10 cellular contexts compared by ENCODE assay signal in the genomic region with DNA sequence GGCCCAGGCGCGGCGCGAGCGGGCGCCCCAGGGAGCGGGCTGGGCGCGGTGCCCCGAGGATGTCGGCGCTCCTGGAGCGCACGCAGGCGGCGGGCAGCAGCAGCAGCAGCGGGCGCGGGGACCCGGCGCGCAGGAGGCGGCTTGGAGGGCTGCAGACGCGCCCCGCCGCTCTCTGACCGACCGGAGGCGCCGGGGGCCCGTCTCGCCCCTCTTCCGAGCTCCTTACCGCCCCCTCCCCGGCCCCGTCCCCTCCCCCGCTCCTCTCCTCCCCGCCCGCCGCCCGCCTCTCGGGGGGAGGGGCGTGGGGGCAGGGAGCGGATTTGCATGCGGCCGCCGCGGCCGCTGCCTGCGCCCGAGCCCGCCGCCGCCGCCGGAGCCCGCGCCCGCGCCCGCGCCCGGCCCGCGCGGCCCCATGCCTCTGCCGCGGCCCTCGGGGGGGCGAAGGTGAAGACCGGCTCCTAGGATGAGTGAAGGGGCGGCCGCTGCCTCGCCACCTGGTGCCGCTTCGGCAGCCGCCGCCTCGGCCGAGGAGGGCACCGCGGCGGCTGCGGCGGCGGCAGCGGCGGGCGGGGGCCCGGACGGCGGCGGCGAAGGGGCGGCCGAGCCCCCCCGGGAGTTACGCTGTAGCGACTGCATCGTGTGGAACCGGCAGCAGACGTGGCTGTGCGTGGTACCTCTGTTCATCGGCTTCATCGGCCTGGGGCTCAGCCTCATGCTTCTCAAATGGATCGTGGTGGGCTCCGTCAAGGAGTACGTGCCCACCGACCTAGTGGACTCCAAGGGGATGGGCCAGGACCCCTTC. TPM values are rescaled to one million over a fixed set of nuclear protein-coding genes. Genes with fewer than 3 reads are reported as not detected.
A peak's percentile ranks its signal among the peaks of the same experiment; 100 is the strongest.
DNase-seq lines count a peak whose midpoint lies in the region; ATAC-seq and TF ChIP-seq lines count a peak whose summit lies in the region.
"Had no signal": no experiment of that assay in that cellular context is flagged by ENCODE, and none has a peak within 500 bp of the region (broad histone marks: within the 10 kb centered on the region; RNA-seq: fewer than 3 reads in every experiment).

NRG3 (plus strand) TSS at position 317 of the 802 bp plus-strand sequence.

- peaks cover 67% of the 10 kb centered on the region for H3K27me3 ChIP-seq in CD4-positive, alpha-beta T cell (ENCODE audit: control insufficient read depth, insufficient read depth, low read length)
- H3K27me3 ChIP-seq in H9 (ENCODE audit: insufficient read depth, low read length): peaks cover 11% of the 10 kb centered on the region
- peaks cover 0 to 7% of the 10 kb centered on the region in 2 donors for H3K27me3 ChIP-seq in naive thymus-derived CD4-positive, alpha-beta T cell (ENCODE audit: control insufficient read depth in 2 of 2, insufficient read depth in 2 of 2, low read length in 2 of 2)

- H3K23me2 ChIP-seq in H9 (ENCODE audit: insufficient read length, low read depth, low read length, poor library complexity, severe bottlenecking): peaks cover 23% of the 10 kb centered on the region

- no peak within 1 kb of the TSS for H3K56ac ChIP-seq in H9 (ENCODE audit: insufficient read length, low read depth, low read length)

- no peak within 1 kb of the TSS for H3K27ac Mint-ChIP-seq in CD4-positive, alpha-beta T cell
- no peak within 1 kb of the TSS for H3K27ac Mint-ChIP-seq in H9
- peak within 1 kb of the TSS in 2 of 9 donors; percentile 18 to 42 for H3K27ac Mint-ChIP-seq in naive thymus-derived CD4-positive, alpha-beta T cell
- H3K27ac Mint-ChIP-seq: dendritic cell treated with granulocyte-macrophage colony-stimulating factor and Interleukin-4, amounts not matched to agents 40 ng/mL and 50 ng/mL, for 4 days had no signal

- no peak within 1 kb of the TSS for H3K14ac ChIP-seq in H9 (ENCODE audit: insufficient read depth, low read length)

- H2BK12ac ChIP-seq in H9 (ENCODE audit: insufficient read length, low read depth, low read length): no peak within 1 kb of the TSS

- no peaks in the 10 kb centered on the region for H3K79me2 ChIP-seq in H9 (ENCODE audit: insufficient read depth, low read length)

- no peak for DNase-seq in CD4-positive, alpha-beta T cell
- DNase-seq in H9 (no peak), choroid plexus epithelial cell (ENCODE audit: low read depth) (no peak)
- DNase-seq in naive thymus-derived CD4-positive, alpha-beta T cell: no peak
- DNase-seq in stimulated activated CD4-positive, alpha-beta T cell treated with anti-CD3 and anti-CD28 coated beads, Interleukin-2, amount 100 ng/mL, for 48 hours: no peak
- DNase-seq: NCI-H524 treated with DMSO at 0.1 percent for 48 hours had no signal

- no peak within 1 kb of the TSS for H2AK5ac ChIP-seq in H9 (ENCODE audit: insufficient read length, low read length)

- no peaks in the 10 kb centered on the region for H3K9me3 ChIP-seq in CD4-positive, alpha-beta T cell (ENCODE audit: control insufficient read depth, low read length)
- H3K9me3 ChIP-seq in H9 (ENCODE audit: control insufficient read depth, low read depth, low read length): no peaks in the 10 kb centered on the region
- no peaks in the 10 kb centered on the region for H3K9me3 ChIP-seq in naive thymus-derived CD4-positive, alpha-beta T cell (ENCODE audit: control insufficient read depth in 2 of 3, low read length in 3 of 3)

- no peak within 1 kb of the TSS for H3K23ac ChIP-seq in H9 (ENCODE audit: insufficient read length, low read depth, low read length)

- H3K9ac ChIP-seq in H9 (ENCODE audit: extremely low read depth, insufficient read length, low read length): no peak within 1 kb of the TSS

- no peaks in the 10 kb centered on the region for H3K36me3 ChIP-seq in naive thymus-derived CD4-positive, alpha-beta T cell (ENCODE audit: control insufficient read depth in 2 of 3, insufficient read depth in 3 of 3, low read length in 3 of 3)

- H3T11ph ChIP-seq in H9 (ENCODE audit: low read length): no peak within 1 kb of the TSS

- H3K9me3 Mint-ChIP-seq in CD4-positive, alpha-beta T cell: peaks cover 3% of the 10 kb centered on the region
- H3K9me3 Mint-ChIP-seq in H9: peaks cover 0 to 3% of the 10 kb centered on the region in 2 experiments; a peak in 4 of 5 replicates
- H3K9me3 Mint-ChIP-seq in naive thymus-derived CD4-positive, alpha-beta T cell: peaks cover 0 to 8% (median 0%) of the 10 kb centered on the region in 11 donors
- H3K9me3 Mint-ChIP-seq: dendritic cell treated with granulocyte-macrophage colony-stimulating factor and Interleukin-4, amounts not matched to agents 40 ng/mL and 50 ng/mL, for 4 days had no signal

- CTCF ChIA-PET in CD4-positive, alpha-beta T cell (lab: Charles Lee): no interaction called here
- CTCF ChIA-PET in naive thymus-derived CD4-positive, alpha-beta T cell (lab: Charles Lee): no interaction called here

- H3K4me3 ChIP-seq in choroid plexus epithelial cell (ENCODE audit: low read depth, low read length): peak within 1 kb of the TSS; percentile 22
- no peak within 1 kb of the TSS for H3K4me3 ChIP-seq in naive thymus-derived CD4-positive, alpha-beta T cell (ENCODE audit: low read length)

- H3K4me3 Mint-ChIP-seq in CD4-positive, alpha-beta T cell: peak within 1 kb of the TSS; percentile 77
- peak within 1 kb of the TSS; percentile 74 to 94 for H3K4me3 Mint-ChIP-seq in H9
- peak within 1 kb of the TSS; percentile 63 to 96 (median 78) for H3K4me3 Mint-ChIP-seq in naive thymus-derived CD4-positive, alpha-beta T cell
- H3K4me3 Mint-ChIP-seq: dendritic cell treated with granulocyte-macrophage colony-stimulating factor and Interleukin-4, amounts not matched to agents 40 ng/mL and 50 ng/mL, for 4 days had no signal

- no peak within 1 kb of the TSS for H2BK120ac ChIP-seq in H9 (ENCODE audit: low read depth, low read length, poor library complexity, severe bottlenecking)

- peaks cover 1% of the 10 kb centered on the region; the same call in 1 of the 2 replicates for H3K4me1 ChIP-seq in H9 (ENCODE audit: insufficient read depth, low read length)
- no peaks in the 10 kb centered on the region for H3K4me1 ChIP-seq in naive thymus-derived CD4-positive, alpha-beta T cell (ENCODE audit: control insufficient read depth in 2 of 2, insufficient read depth in 2 of 2, low read length in 2 of 2)

- peak within 1 kb of the TSS; percentile 77 for H3K4me2 ChIP-seq in H9 (ENCODE audit: insufficient read depth, insufficient read length, low read length)

- H2BK5ac ChIP-seq in H9 (ENCODE audit: insufficient read length, low read length): no peak within 1 kb of the TSS

- peaks cover 75% of the 10 kb centered on the region for H3K27me3 Mint-ChIP-seq in CD4-positive, alpha-beta T cell
- H3K27me3 Mint-ChIP-seq in H9 (ENCODE audit: low read depth): peaks cover 66% of the 10 kb centered on the region
- peaks cover 50 to 73% (median 60%) of the 10 kb centered on the region in 5 donors for H3K27me3 Mint-ChIP-seq in naive thymus-derived CD4-positive, alpha-beta T cell

- no peaks in the 10 kb centered on the region for H4K20me1 ChIP-seq in H9 (ENCODE audit: control insufficient read depth, insufficient read depth, insufficient read length)

- peaks cover 12% of the 10 kb centered on the region for H3K4me1 Mint-ChIP-seq in CD4-positive, alpha-beta T cell (ENCODE audit: low read depth)
- peaks cover 31 to 38% of the 10 kb centered on the region in 2 experiments for H3K4me1 Mint-ChIP-seq in H9
- peaks cover 8 to 25% (median 17%) of the 10 kb centered on the region in 7 donors for H3K4me1 Mint-ChIP-seq in naive thymus-derived CD4-positive, alpha-beta T cell

- no peak within 1 kb of the TSS for H4K5ac ChIP-seq in H9 (ENCODE audit: insufficient read length, low read depth, low read length)

- no peak within 1 kb of the TSS for H3K18ac ChIP-seq in H9 (ENCODE audit: insufficient read length, low read depth, low read length)

- no CpG with 5 or more reads among the region's 110 CpGs for WGBS in H9 (ENCODE audit: extremely low coverage, insufficient read length, low lambda C conversion rate)

- no peak within 1 kb of the TSS for H4K91ac ChIP-seq in H9 (ENCODE audit: insufficient read length, low read depth, low read length)

- no peak within 1 kb of the TSS for H2BK20ac ChIP-seq in H9 (ENCODE audit: low read depth, low read length, poor library complexity, severe bottlenecking)

- no peak for ATAC-seq in CD4-positive, alpha-beta T cell (ENCODE audit: poor library complexity)
- ATAC-seq in naive thymus-derived CD4-positive, alpha-beta T cell: no peak
- ATAC-seq in HG03378 (IDR thresholded peaks at IDR 0.05; ENCODE audit: unreplicated experiment) (no peak), GM18861 (IDR thresholded peaks at IDR 0.05; ENCODE audit: unreplicated experiment) (no peak), GM21526 (IDR thresholded peaks at IDR 0.05; ENCODE audit: low FRiP score, unreplicated experiment) (no peak)

- TF ChIP-seq CTCF in CD4-positive, alpha-beta T cell (IDR thresholded peaks at IDR 0.05): no peak
- TF ChIP-seq CTCF in H9 (conservative IDR thresholded peaks at IDR 0.05) (no peak), choroid plexus epithelial cell (conservative IDR thresholded peaks at IDR 0.05; ENCODE audit: low read depth, low read length) (no peak)

- no peaks in the 10 kb centered on the region for H3K36me3 Mint-ChIP-seq in CD4-positive, alpha-beta T cell (ENCODE audit: low read depth)
- H3K36me3 Mint-ChIP-seq in H9 (ENCODE audit: insufficient read depth in 1 of 3, low read depth in 3 of 3): peaks cover 0 to 2% (median 0%) of the 10 kb centered on the region in 3 experiments; a peak in 2 of 7 replicates
- peaks cover 0 to 4% (median 0%) of the 10 kb centered on the region in 5 donors for H3K36me3 Mint-ChIP-seq in naive thymus-derived CD4-positive, alpha-beta T cell

- POLR2A ChIA-PET in CD4-positive, alpha-beta T cell (lab: Charles Lee): no interaction called here
- POLR2A ChIA-PET in naive thymus-derived CD4-positive, alpha-beta T cell (lab: Charles Lee): no interaction called here

- H3K79me1 ChIP-seq in H9 (ENCODE audit: insufficient read depth, low read depth, low read length, poor library complexity, severe bottlenecking): no peaks in the 10 kb centered on the region

- H3K4ac ChIP-seq in H9 (ENCODE audit: low read depth, low read length): no peak within 1 kb of the TSS

- H3K27ac ChIP-seq in CD4-positive, alpha-beta T cell (ENCODE audit: low read depth, low read length): no peak within 1 kb of the TSS
- H3K27ac ChIP-seq in H9 (ENCODE audit: insufficient read length, low read depth, low read length): no peak within 1 kb of the TSS
- no peak within 1 kb of the TSS for H3K27ac ChIP-seq in naive thymus-derived CD4-positive, alpha-beta T cell (ENCODE audit: low read depth, low read length)

- intact Hi-C loops in CD4-positive, alpha-beta T cell (cut with DNase I, micrococcal nuclease): no loop called here
- intact Hi-C loops in naive thymus-derived CD4-positive, alpha-beta T cell (cut with micrococcal nuclease): no loop called here

- H2BK15ac ChIP-seq in H9 (ENCODE audit: low read depth, low read length): no peak within 1 kb of the TSS

- no peak within 1 kb of the TSS for H2AFZ ChIP-seq in H9 (ENCODE audit: low read length)

- H4K8ac ChIP-seq in H9 (replicated peaks; ENCODE audit: insufficient read length, low read depth, low read length): no peak within 1 kb of the TSS

RNA-seq across cellular contexts. Expression of gene NRG3, which starts in this region (rescaled TPM):
- total RNA-seq in CD4-positive, alpha-beta T cell: not detected
- 0.97 and 1.6 TPM in 2 replicates for total RNA-seq in H9 (2021)
- total RNA-seq in naive thymus-derived CD4-positive, alpha-beta T cell: not detected
- polyA plus RNA-seq in naive thymus-derived CD4-positive, alpha-beta T cell: not detected
